19 cellular contexts compared by ENCODE assay signal in genomic region chr5:66615894-66616293, GRCh38. TPM values are rescaled to one million over a fixed set of nuclear protein-coding genes. Genes with fewer than 3 reads are reported as not detected.
DNase-seq lines count a peak whose midpoint lies in the region; ATAC-seq and TF ChIP-seq lines count a peak whose summit lies in the region.
"Had no signal": no experiment of that assay in that cellular context is flagged by ENCODE, and none has a peak within 500 bp of the region (broad histone marks: within the 10 kb centered on the region; RNA-seq: fewer than 3 reads in every experiment).

No MANE protein-coding gene starts in this region.

- H3K36me3 ChIP-seq in hepatocyte (replicated peaks; ENCODE audit: insufficient read depth, low read depth), result no peaks in the 10 kb centered on the region
- H3K36me3 ChIP-seq: BLaER1 had no signal

- peak overlapping the region; percentile 45 for H3K4me2 ChIP-seq in hepatocyte
- H3K4me2 ChIP-seq: A549, BLaER1, GM23338 had no signal

- H3K9me3 Mint-ChIP-seq in stimulated activated memory B cell treated with anti-CD40 and anti-IgM and Interleukin-4, amounts not matched to agents 10 μg/mL and 1 μg/mL and 100 μg/mL, for 72 hours, result no peaks in the 10 kb centered on the region
- H3K9me3 Mint-ChIP-seq in activated naive CD8-positive, alpha-beta T cell treated with anti-CD3 and anti-CD28 coated beads, Interleukin-2, amount 50 U/mL, for 24 hours, result no peaks in the 10 kb centered on the region
- H3K9me3 Mint-ChIP-seq: CD8-positive, alpha-beta memory T cell; GM23338 had no signal

- DNase-seq in HEK293T (ENCODE audit: extremely low spot score), result no peak
- peak; percentile 24 for DNase-seq in OCI-M1 (lab: John Stamatoyannopoulos, UW)
- DNase-seq in hepatocyte (ENCODE audit: low spot score), result no peak
- no peak for DNase-seq in activated naive CD8-positive, alpha-beta T cell treated with anti-CD3 and anti-CD28 coated beads, Interleukin-2, amount 50 U/mL, for 24 hours
- no peak for DNase-seq in LoVo (ENCODE audit: low spot score)
- DNase-seq: Caco-2; CD8-positive, alpha-beta memory T cell; DMS53; H7 had no signal

- peaks cover 10% of the 10 kb centered on the region for H3K4me1 ChIP-seq in hepatocyte (ENCODE audit: insufficient read depth)
- H3K4me1 ChIP-seq: A549, Caco-2 had no signal

- peaks cover 80% of the 10 kb centered on the region for H3K4me1 Mint-ChIP-seq in stimulated activated memory B cell treated with anti-CD40 and anti-IgM and Interleukin-4, amounts not matched to agents 10 μg/mL and 1 μg/mL and 100 μg/mL, for 72 hours
- H3K4me1 Mint-ChIP-seq in activated naive CD8-positive, alpha-beta T cell treated with anti-CD3 and anti-CD28 coated beads, Interleukin-2, amount 50 U/mL, for 24 hours, result peaks cover 13% of the 10 kb centered on the region

- no peak overlapping the region for H3K4me3 Mint-ChIP-seq in stimulated activated memory B cell treated with anti-CD40 and anti-IgM and Interleukin-4, amounts not matched to agents 10 μg/mL and 1 μg/mL and 100 μg/mL, for 72 hours
- H3K4me3 Mint-ChIP-seq in activated naive CD8-positive, alpha-beta T cell treated with anti-CD3 and anti-CD28 coated beads, Interleukin-2, amount 50 U/mL, for 24 hours, result no peak overlapping the region
- H3K4me3 Mint-ChIP-seq: CD8-positive, alpha-beta memory T cell; GM23338 had no signal

- no peaks in the 10 kb centered on the region for H3K27me3 Mint-ChIP-seq in stimulated activated memory B cell treated with anti-CD40 and anti-IgM and Interleukin-4, amounts not matched to agents 10 μg/mL and 1 μg/mL and 100 μg/mL, for 72 hours
- H3K27me3 Mint-ChIP-seq in activated naive CD8-positive, alpha-beta T cell treated with anti-CD3 and anti-CD28 coated beads, Interleukin-2, amount 50 U/mL, for 24 hours, result peaks cover 3% of the 10 kb centered on the region

- no peaks in the 10 kb centered on the region for H3K27me3 ChIP-seq in hepatocyte
- H3K27me3 ChIP-seq: BLaER1 had no signal

- H3K79me2 ChIP-seq in hepatocyte, result no peaks in the 10 kb centered on the region

- CTCF ChIA-PET in HEK293T (lab: Yijun Ruan, JAX), result interaction anchor here (1.2 kb wide), 1 partner anchor 309 kb away, joined by 3 read pairs; no protein-coding TSS in a partner anchor

- H3K9me3 ChIP-seq in hepatocyte (ENCODE audit: low read depth), result no peaks in the 10 kb centered on the region
- H3K9me3 ChIP-seq: A549, BLaER1, Caco-2 had no signal

- peak overlapping the region; percentile 84 for H3K27ac Mint-ChIP-seq in stimulated activated memory B cell treated with anti-CD40 and anti-IgM and Interleukin-4, amounts not matched to agents 10 μg/mL and 1 μg/mL and 100 μg/mL, for 72 hours
- no peak overlapping the region for H3K27ac Mint-ChIP-seq in activated naive CD8-positive, alpha-beta T cell treated with anti-CD3 and anti-CD28 coated beads, Interleukin-2, amount 50 U/mL, for 24 hours
- H3K27ac Mint-ChIP-seq: CD8-positive, alpha-beta memory T cell; GM23338 had no signal

- H2AFZ ChIP-seq in hepatocyte, result no peak overlapping the region
- H2AFZ ChIP-seq: GM23338 had no signal

- H3K27ac ChIP-seq in hepatocyte, result no peak overlapping the region
- H3K27ac ChIP-seq: A549, BLaER1, HL-60 had no signal

- POLR2A ChIA-PET in HEK293T (lab: Yijun Ruan, JAX), result no interaction called here

- ATAC-seq in stimulated activated memory B cell treated with anti-CD40 and anti-IgM and Interleukin-4, amounts not matched to agents 10 μg/mL and 1 μg/mL and 100 μg/mL, for 72 hours, result no peak
- no peak for ATAC-seq in activated CD4-positive, CD25-positive, alpha-beta regulatory T cell treated with anti-CD3 and anti-CD28 coated beads, Interleukin-2, amount 50 U/mL, for 24 hours
- ATAC-seq in activated naive CD8-positive, alpha-beta T cell treated with anti-CD3 and anti-CD28 coated beads, Interleukin-2, amount 50 U/mL, for 24 hours, result no peak
- no peak for ATAC-seq in HG03521 (IDR thresholded peaks at IDR 0.05; ENCODE audit: unreplicated experiment)
- ATAC-seq: A549, GM12878, GM23338, K562 had no signal

- no peaks in the 10 kb centered on the region for H4K20me1 ChIP-seq in hepatocyte (ENCODE audit: insufficient read depth, poor library complexity, severe bottlenecking)
- H4K20me1 ChIP-seq: BLaER1 had no signal

- 55% methylated on average over 4 of the region's 4 CpGs for WGBS in hepatocyte (ENCODE audit: low lambda C conversion rate, missing lambda C conversion rate)

- H3K9me2 ChIP-seq in hepatocyte (replicated peaks; ENCODE audit: insufficient read depth), result no peaks in the 10 kb centered on the region

- no peak for TF ChIP-seq CTCF in hepatocyte (IDR thresholded peaks at IDR 0.05; ENCODE audit: poor library complexity)

- no peak overlapping the region for H3K4me3 ChIP-seq in hepatocyte
- H3K4me3 ChIP-seq: A549, BLaER1, GM12878, GM23338, K562 had no signal

- H3K36me3 Mint-ChIP-seq in stimulated activated memory B cell treated with anti-CD40 and anti-IgM and Interleukin-4, amounts not matched to agents 10 μg/mL and 1 μg/mL and 100 μg/mL, for 72 hours, result peaks cover 6% of the 10 kb centered on the region
- no peaks in the 10 kb centered on the region for H3K36me3 Mint-ChIP-seq in activated naive CD8-positive, alpha-beta T cell treated with anti-CD3 and anti-CD28 coated beads, Interleukin-2, amount 50 U/mL, for 24 hours (ENCODE audit: low read depth)
- H3K36me3 Mint-ChIP-seq: CD8-positive, alpha-beta memory T cell had no signal

TF ChIP-seq in HEK293T, 16 proteins besides CTCF, POLR2A, EP300 and RAD21:
- TF ChIP-seq LEF1 (IDR thresholded peaks at IDR 0.05; ENCODE audit: borderline replicate concordance), result no peak
- TF ChIP-seq PKNOX1 (IDR thresholded peaks at IDR 0.05), result 0 out of 2 replicates have a peak, but pooled peaks have one; percentile 21
TF ChIP-seq in HEK293T: peak in this region for 1.

RNA-seq across cellular contexts. Expression of gene MAST4, which starts 19.7 kb away (rescaled TPM):
- total RNA-seq in hepatocyte, result 10.4 and 11.7 TPM in 2 replicates
- polyA plus RNA-seq in hepatocyte, result 13.2 and 15.1 TPM in 2 replicates
- total RNA-seq: G401 had no signal
